Comparison of ENCODE assay signal across 8 cellular contexts in genomic region chr16:77211880-77212735, GRCh38. TPM values are rescaled to one million over a fixed set of nuclear protein-coding genes. Genes with fewer than 3 reads are reported as not detected.
DNase-seq lines count a peak whose midpoint lies in the region; ATAC-seq, FAIRE-seq and TF ChIP-seq lines count a peak whose summit lies in the region.

No MANE protein-coding gene starts in this region.

- peak overlapping the region; percentile 82; the same call in 1 of the 2 replicates for H2BK12ac ChIP-seq in H1 (ENCODE audit: low read depth, low read length)

- H3K27me3 Mint-ChIP-seq in activated CD4-positive, alpha-beta memory T cell treated with anti-CD3 and anti-CD28 coated beads, Interleukin-2, amount 10 ng/mL, durations not matched to agents 7 days and 5 days = no peaks in the 10 kb centered on the region
- peaks cover 0 to 5% (median 0%) of the 10 kb centered on the region in 5 donors for H3K27me3 Mint-ChIP-seq in naive thymus-derived CD4-positive, alpha-beta T cell
- no peaks in the 10 kb centered on the region for H3K27me3 Mint-ChIP-seq in stimulated activated naive CD8-positive, alpha-beta T cell treated with anti-CD3 and anti-CD28 coated beads, Interleukin-15, Interleukin-2, amounts not matched to agents 100 ng/mL and 50 ng/mL, for 24 hours

- no peak overlapping the region for H2BK120ac ChIP-seq in H1 (replicated peaks; ENCODE audit: low read depth, low read length)

- peak overlapping the region; percentile 36 to 74 (median 56) for H3K9ac ChIP-seq in H1 (replicated peaks in 1 of 4; ENCODE audit: extremely low read depth in 1 of 4, low read depth in 3 of 4, low read length in 3 of 4)

- 2% methylated on average over 28 of the region's 66 CpGs; no CpG with 5 or more reads in 1 of the 2 experiments for WGBS in H1 (ENCODE audit: extremely low coverage in 1 of 2, insufficient coverage in 1 of 2, insufficient read length in 1 of 2, insufficient replicate concordance in 2 of 2, low coverage in 1 of 2, low lambda C conversion rate in 2 of 2, missing lambda C conversion rate in 1 of 2), 2 experiments

- H3K56ac ChIP-seq in H1 (replicated peaks; ENCODE audit: insufficient read length, low read depth, low read length) = peak overlapping the region; percentile 72

- H2BK15ac ChIP-seq in H1 (ENCODE audit: low read length) = no peak overlapping the region

- H3K4me1 ChIP-seq in H1 (replicated peaks in 1 of 4; ENCODE audit: control insufficient read depth in 3 of 4, insufficient read depth in 4 of 4, low read length in 3 of 4) = peaks cover under 1 to 16% (median 11%) of the 10 kb centered on the region in 4 experiments
- H3K4me1 ChIP-seq in naive thymus-derived CD4-positive, alpha-beta T cell (ENCODE audit: control insufficient read depth in 2 of 2, insufficient read depth in 2 of 2, low read length in 2 of 2) = peaks cover 0 to 4% of the 10 kb centered on the region in 2 donors

- in situ Hi-C loops in GM18951 (cut with MboI; ENCODE audit: low sequenced_read_pairs, unreplicated experiment) = no loop called here

- ATAC-seq in HG03139 (IDR thresholded peaks at IDR 0.05; ENCODE audit: unreplicated experiment) = peak; percentile 64
- ATAC-seq in naive thymus-derived CD4-positive, alpha-beta T cell = peak; percentile 86

- H3K27ac ChIP-seq in AG04450 (ENCODE audit: low read depth, low read length) (no peak overlapping the region), H1 (ENCODE audit: low read depth, low read length) (peak overlapping the region; percentile 71; the same call in 1 of the 2 replicates)
- H3K27ac ChIP-seq in naive thymus-derived CD4-positive, alpha-beta T cell (ENCODE audit: low read depth, low read length) = peak overlapping the region; percentile 85

- H3K36me3 Mint-ChIP-seq in activated CD4-positive, alpha-beta memory T cell treated with anti-CD3 and anti-CD28 coated beads, Interleukin-2, amount 10 ng/mL, durations not matched to agents 7 days and 5 days (ENCODE audit: low read depth) = no peaks in the 10 kb centered on the region
- H3K36me3 Mint-ChIP-seq in naive thymus-derived CD4-positive, alpha-beta T cell = no peaks in the 10 kb centered on the region
- H3K36me3 Mint-ChIP-seq in stimulated activated naive CD8-positive, alpha-beta T cell treated with anti-CD3 and anti-CD28 coated beads, Interleukin-15, Interleukin-2, amounts not matched to agents 100 ng/mL and 50 ng/mL, for 24 hours (ENCODE audit: low read depth) = no peaks in the 10 kb centered on the region

- peak overlapping the region; percentile 94 for H2AK5ac ChIP-seq in H1 (ENCODE audit: low read depth, low read length)

- H3K4me1 Mint-ChIP-seq in activated CD4-positive, alpha-beta memory T cell treated with anti-CD3 and anti-CD28 coated beads, Interleukin-2, amount 10 ng/mL, durations not matched to agents 7 days and 5 days = peaks cover 11% of the 10 kb centered on the region
- H3K4me1 Mint-ChIP-seq in naive thymus-derived CD4-positive, alpha-beta T cell = peaks cover 8 to 15% (median 14%) of the 10 kb centered on the region in 7 donors
- H3K4me1 Mint-ChIP-seq in stimulated activated naive CD8-positive, alpha-beta T cell treated with anti-CD3 and anti-CD28 coated beads, Interleukin-15, Interleukin-2, amounts not matched to agents 100 ng/mL and 50 ng/mL, for 24 hours (ENCODE audit: low read depth) = peaks cover 17% of the 10 kb centered on the region

- FAIRE-seq in H1 (lab: Jason Lieb, UNC) = no peak

- DNase-seq in AG04450 (ENCODE audit: low read depth, low spot score) (no peak), NCI-H510A (lab: John Stamatoyannopoulos, UW) (peak; percentile 87), H1 (ENCODE audit: low read depth in 1 of 2, low spot score in 2 of 2) (peak; percentile 80 to 89)
- peak; percentile 76 for DNase-seq in activated CD4-positive, alpha-beta memory T cell treated with anti-CD3 and anti-CD28 coated beads, Interleukin-2, amount 10 ng/mL, durations not matched to agents 7 days and 5 days
- peak; percentile 57 to 84 (median 76) for DNase-seq in naive thymus-derived CD4-positive, alpha-beta T cell

- H4K5ac ChIP-seq in H1 (ENCODE audit: insufficient read length, low read depth, low read length) = peak overlapping the region; percentile 93

- H3K9me3 Mint-ChIP-seq in activated CD4-positive, alpha-beta memory T cell treated with anti-CD3 and anti-CD28 coated beads, Interleukin-2, amount 10 ng/mL, durations not matched to agents 7 days and 5 days = no peaks in the 10 kb centered on the region
- H3K9me3 Mint-ChIP-seq in naive thymus-derived CD4-positive, alpha-beta T cell = peaks cover 0 to 3% (median 0%) of the 10 kb centered on the region in 11 donors
- H3K9me3 Mint-ChIP-seq in stimulated activated naive CD8-positive, alpha-beta T cell treated with anti-CD3 and anti-CD28 coated beads, Interleukin-15, Interleukin-2, amounts not matched to agents 100 ng/mL and 50 ng/mL, for 24 hours = no peaks in the 10 kb centered on the region

- CTCF ChIA-PET in AG04450 (lab: Charles Lee) (interaction anchor here (1.1 kb wide), 1 partner anchor 41 kb away, joined by 3 read pairs; no protein-coding TSS in a partner anchor), H1 (lab: Charles Lee; ENCODE audit: partially characterized antibody) (interaction anchor here (0.8 to 1.4 kb wide), 5 partner anchors 11 to 42 kb away, joined by 3 to 7 read pairs (median 3); partner anchors contain the start of gene SYCE1L)
- CTCF ChIA-PET in activated CD4-positive, alpha-beta memory T cell treated with anti-CD3 and anti-CD28 coated beads, Interleukin-2, amount 10 ng/mL, durations not matched to agents 7 days and 5 days (lab: Charles Lee) = interaction anchor here (1.1 kb wide), 1 partner anchor 11 kb away, joined by 4 read pairs; no protein-coding TSS in a partner anchor
- CTCF ChIA-PET in naive thymus-derived CD4-positive, alpha-beta T cell (lab: Charles Lee) = interaction anchor here (0.6 kb wide), 1 partner anchor 760 kb away, joined by 5 read pairs; no protein-coding TSS in a partner anchor

- H3K23me2 ChIP-seq in H1 (ENCODE audit: low read depth, low read length) = peaks cover 5% of the 10 kb centered on the region; the same call in 1 of the 2 replicates

- POLR2A ChIA-PET in AG04450 (lab: Yijun Ruan, JAX) = no interaction called here
- POLR2A ChIA-PET in activated CD4-positive, alpha-beta memory T cell treated with anti-CD3 and anti-CD28 coated beads, Interleukin-2, amount 10 ng/mL, durations not matched to agents 7 days and 5 days (lab: Charles Lee) = interaction anchor here (0.6 to 5.4 kb wide), 5 partner anchors 9 to 374 kb away, joined by 3 to 38 read pairs (median 4); partner anchors contain the start of gene MON1B
- POLR2A ChIA-PET in H1 (lab: Charles Lee; ENCODE audit: partially characterized antibody) = interaction anchor here (0.8 to 2.4 kb wide), 9 partner anchors 9 to 350 kb away, joined by 3 to 15 read pairs (median 3); partner anchors contain the start of gene MON1B
- POLR2A ChIA-PET in naive thymus-derived CD4-positive, alpha-beta T cell (lab: Charles Lee) = interaction anchor here (1.0 to 3.3 kb wide), 6 partner anchors 11 to 1563 kb away, joined by 3 to 30 read pairs (median 3); partner anchors contain the start of gene MON1B

- peak overlapping the region; percentile 69 for H3K14ac ChIP-seq in H1 (ENCODE audit: insufficient read length)

- no peak overlapping the region for H2BK20ac ChIP-seq in H1 (ENCODE audit: low read length)

- no peaks in the 10 kb centered on the region for H3K36me3 ChIP-seq in H1 (ENCODE audit: control insufficient read depth in 2 of 4, insufficient read depth in 4 of 4, low read length in 3 of 4)
- H3K36me3 ChIP-seq in naive thymus-derived CD4-positive, alpha-beta T cell (ENCODE audit: control insufficient read depth in 2 of 3, insufficient read depth in 3 of 3, low read length in 3 of 3) = peaks cover 0 to 7% (median 0%) of the 10 kb centered on the region in 3 experiments

- intact Hi-C loops in naive thymus-derived CD4-positive, alpha-beta T cell (cut with micrococcal nuclease) = loop anchor here (1.0 to 2.0 kb wide), 5 partner anchors 22 to 887 kb away; partner anchors contain the start of genes NUDT7 (in 2 of the 2) and WWOX (in 1 of the 2)

- peak overlapping the region; percentile 69 for H4K91ac ChIP-seq in H1 (replicated peaks; ENCODE audit: insufficient read length, low read length)

- peak; percentile 22 to 25; a peak in 2 of 3 replicates for TF ChIP-seq EP300 in H1 (IDR thresholded peaks at IDR 0.05; ENCODE audit: borderline replicate concordance in 1 of 2, low read depth in 2 of 2, low read length in 2 of 2)

- H4K20me1 ChIP-seq in H1 (replicated peaks in 1 of 2; ENCODE audit: control insufficient read depth in 1 of 2, insufficient read depth in 2 of 2, low read length in 2 of 2) = no peaks in the 10 kb centered on the region

- no peaks in the 10 kb centered on the region; the same call in 1 of the 2 replicates for H3K79me1 ChIP-seq in H1 (ENCODE audit: low read depth, low read length)

- H3K4me3 ChIP-seq in AG04450 (ENCODE audit: low read depth, low read length) (peak overlapping the region; percentile 55), H1 (ENCODE audit: extremely low read depth in 1 of 4, insufficient read depth in 2 of 4, low read depth in 3 of 4, low read length in 4 of 4) (peak overlapping the region; percentile 53 to 84 (median 74))
- peak overlapping the region; percentile 69 for H3K4me3 ChIP-seq in naive thymus-derived CD4-positive, alpha-beta T cell (ENCODE audit: low read length)

- TF ChIP-seq POLR2A in GM18951 (IDR thresholded peaks at IDR 0.05; ENCODE audit: extremely low read depth, insufficient read depth, insufficient read length) (peak; percentile 33), H1 (IDR thresholded peaks at IDR 0.05; ENCODE audit: control extremely low read depth in 1 of 2, low read depth in 2 of 2, low read length in 2 of 2) (peak in 1 of 2 experiments; percentile 88)

- no peak overlapping the region for H2AFZ ChIP-seq in H1 (ENCODE audit: low read length)

- peak overlapping the region; percentile 27 for H3K27ac Mint-ChIP-seq in activated CD4-positive, alpha-beta memory T cell treated with anti-CD3 and anti-CD28 coated beads, Interleukin-2, amount 10 ng/mL, durations not matched to agents 7 days and 5 days
- peak overlapping the region; percentile 56 to 92 (median 81) for H3K27ac Mint-ChIP-seq in naive thymus-derived CD4-positive, alpha-beta T cell
- H3K27ac Mint-ChIP-seq in stimulated activated naive CD8-positive, alpha-beta T cell treated with anti-CD3 and anti-CD28 coated beads, Interleukin-15, Interleukin-2, amounts not matched to agents 100 ng/mL and 50 ng/mL, for 24 hours = peak overlapping the region; percentile 52

- H3K18ac ChIP-seq in H1 (ENCODE audit: extremely low read depth, low read length) = peak overlapping the region; percentile 99

- TF ChIP-seq CTCF in AG04450 (IDR thresholded peaks at IDR 0.05; ENCODE audit: low read depth, low read length) = no peak
- TF ChIP-seq CTCF in H1 (IDR thresholded peaks at IDR 0.05; ENCODE audit: control extremely low read depth in 1 of 3, insufficient read depth in 1 of 3, low read depth in 1 of 3, low read length in 3 of 3) = 0 out of 4 replicates have a peak, but pooled peaks of 1 of the 3 experiments have one; percentile 2

- H3K23ac ChIP-seq in H1 (ENCODE audit: insufficient read length) = no peak overlapping the region

- H3K79me2 ChIP-seq in H1 (ENCODE audit: control insufficient read depth in 1 of 2, insufficient read depth in 2 of 2, low read length in 2 of 2) = no peaks in the 10 kb centered on the region

- peak overlapping the region; percentile 79 for H3K4me3 Mint-ChIP-seq in activated CD4-positive, alpha-beta memory T cell treated with anti-CD3 and anti-CD28 coated beads, Interleukin-2, amount 10 ng/mL, durations not matched to agents 7 days and 5 days
- H3K4me3 Mint-ChIP-seq in naive thymus-derived CD4-positive, alpha-beta T cell = peak overlapping the region; percentile 83 to 92 (median 88)
- H3K4me3 Mint-ChIP-seq in stimulated activated naive CD8-positive, alpha-beta T cell treated with anti-CD3 and anti-CD28 coated beads, Interleukin-15, Interleukin-2, amounts not matched to agents 100 ng/mL and 50 ng/mL, for 24 hours = peak overlapping the region; percentile 76

- H4K8ac ChIP-seq in H1 (ENCODE audit: extremely low read depth, insufficient read depth, low read length) = peak overlapping the region; percentile 88

- H3K27me3 ChIP-seq in AG04450 (ENCODE audit: control insufficient read depth, insufficient read depth, low read length) (no peaks in the 10 kb centered on the region), H1 (replicated peaks in 1 of 4; ENCODE audit: control insufficient read depth in 3 of 4, extremely low read depth in 1 of 4, insufficient read depth in 3 of 4, low read length in 3 of 4) (no peaks in the 10 kb centered on the region; a peak in 1 of 7 replicates)
- H3K27me3 ChIP-seq in naive thymus-derived CD4-positive, alpha-beta T cell (ENCODE audit: control insufficient read depth in 2 of 2, insufficient read depth in 2 of 2, low read length in 2 of 2) = no peaks in the 10 kb centered on the region

- H3K4me2 ChIP-seq in H1 (ENCODE audit: insufficient read depth in 1 of 2, low read depth in 2 of 2, low read length in 2 of 2) = peak overlapping the region; percentile 75 to 87

- peak overlapping the region; percentile 80 for H3K4ac ChIP-seq in H1 (replicated peaks; ENCODE audit: insufficient read length, low read depth, low read length)

- peak overlapping the region; percentile 75; the same call in 1 of the 2 replicates for H2BK5ac ChIP-seq in H1 (ENCODE audit: low read depth, low read length)

- no peak for TF ChIP-seq RAD21 in H1 (IDR thresholded peaks at IDR 0.05 in 1 of 2, conservative IDR thresholded peaks at IDR 0.05 in 1 of 2; ENCODE audit: low read depth in 2 of 2, low read length in 2 of 2)

- peaks cover 4% of the 10 kb centered on the region; the same call in 1 of the 2 replicates for H3K9me3 ChIP-seq in AG04450 (ENCODE audit: control insufficient read depth, insufficient read depth, low read length)
- no peaks in the 10 kb centered on the region for H3K9me3 ChIP-seq in H1 (ENCODE audit: insufficient read depth in 2 of 2, low read depth in 1 of 2, low read length in 1 of 2)
- no peaks in the 10 kb centered on the region for H3K9me3 ChIP-seq in naive thymus-derived CD4-positive, alpha-beta T cell (ENCODE audit: control insufficient read depth in 2 of 3, low read length in 3 of 3)

RNA-seq across cellular contexts. Expression of gene SYCE1L, which starts 12.9 kb away (rescaled TPM):
- polyA plus RNA-seq in AG04450 (2011; rRNA removed) (0.10 and 0.15 TPM in 2 replicates), H1 (2011; rRNA removed) (2.6 and 6.8 TPM in 2 replicates)
- polyA minus RNA-seq in AG04450 (2011; rRNA and poly(A)+ RNA removed) = not detected in 2 replicates
- 10 to 100 TPM in 1 of 2 experiments, 1 to 10 TPM in 1; 5.8 to 12.8 TPM for total RNA-seq in activated CD4-positive, alpha-beta memory T cell treated with anti-CD3 and anti-CD28 coated beads, Interleukin-2, amount 10 ng/mL, durations not matched to agents 7 days and 5 days
- 5.8 and 10.0 TPM in 2 replicates for total RNA-seq in H1 (2021; fragmentation: NEBNext Ultra II Directional; extraction: Animal tissue kit (Norgen Biotek cat#: 25700))
- 1.5 TPM for polyA plus RNA-seq in H1 (2011; cell fraction: cytosol; rRNA removed)
- 27.2 TPM for polyA plus RNA-seq in H1 (2011; cell fraction: nucleus; rRNA removed)
- 1.8 to 20.9 TPM (median 2.9 TPM) in 4 replicates for polyA plus RNA-seq in H1 (2012, experiment 1 of 2)
- polyA plus RNA-seq in H1 (2012, experiment 2 of 2) = 0.37 TPM
- polyA plus RNA-seq in H1 (2013, experiment 1 of 2) = 8.9 TPM
- polyA plus RNA-seq in H1 (2013, experiment 2 of 2) = 5.8 TPM
- not detected in 2 replicates for polyA minus RNA-seq in H1 (2011; rRNA and poly(A)+ RNA removed)
- polyA minus RNA-seq in H1 (2011; cell fraction: cytosol; rRNA and poly(A)+ RNA removed) = not detected
- polyA minus RNA-seq in H1 (2011; cell fraction: nucleus; rRNA and poly(A)+ RNA removed) = 2.2 TPM
- 10 to 100 TPM in 2 of 5 experiments, 1 to 10 TPM in 3; 4.7 to 14.1 (median 4.9) TPM for total RNA-seq in naive thymus-derived CD4-positive, alpha-beta T cell
- polyA plus RNA-seq in naive thymus-derived CD4-positive, alpha-beta T cell = 1 to 10 TPM; 1.3 to 1.9 TPM

RNA-seq across cellular contexts. Expression of gene MON1B, which starts 21.1 kb away (rescaled TPM):
- polyA plus RNA-seq in AG04450 (2011; rRNA removed) (10.9 and 14.4 TPM in 2 replicates), H1 (2011; rRNA removed) (20.0 and 42.4 TPM in 2 replicates)
- polyA minus RNA-seq in AG04450 (2011; rRNA and poly(A)+ RNA removed) = 10.8 and 13.9 TPM in 2 replicates
- 10 to 100 TPM; 74.1 to 75.4 TPM for total RNA-seq in activated CD4-positive, alpha-beta memory T cell treated with anti-CD3 and anti-CD28 coated beads, Interleukin-2, amount 10 ng/mL, durations not matched to agents 7 days and 5 days
- 44.2 and 45.9 TPM in 2 replicates for total RNA-seq in H1 (2021; fragmentation: NEBNext Ultra II Directional; extraction: Animal tissue kit (Norgen Biotek cat#: 25700))
- polyA plus RNA-seq in H1 (2011; cell fraction: cytosol; rRNA removed) = 23.9 TPM
- polyA plus RNA-seq in H1 (2011; cell fraction: nucleus; rRNA removed) = 62.1 TPM
- 20.1 to 31.4 TPM (median 27.4 TPM) in 4 replicates for polyA plus RNA-seq in H1 (2012, experiment 1 of 2)
- 13.4 TPM for polyA plus RNA-seq in H1 (2012, experiment 2 of 2)
- polyA plus RNA-seq in H1 (2013, experiment 1 of 2) = 20.7 TPM
- 18.6 TPM for polyA plus RNA-seq in H1 (2013, experiment 2 of 2)
- polyA minus RNA-seq in H1 (2011; rRNA and poly(A)+ RNA removed) = 19.3 and 19.6 TPM in 2 replicates
- 15.5 TPM for polyA minus RNA-seq in H1 (2011; cell fraction: cytosol; rRNA and poly(A)+ RNA removed)
- polyA minus RNA-seq in H1 (2011; cell fraction: nucleus; rRNA and poly(A)+ RNA removed) = 23.6 TPM
- total RNA-seq in naive thymus-derived CD4-positive, alpha-beta T cell = 10 to 100 TPM; 60.8 to 87.2 (median 67.3) TPM
- polyA plus RNA-seq in naive thymus-derived CD4-positive, alpha-beta T cell = 10 to 100 TPM; 30.7 to 49.0 TPM

Comparison
In these comparisons a context has a peak if more than half of its experiments do, and no peak if none do; other contexts are left out.
1. H3K27ac Mint-ChIP-seq: peak in every context shown above with its lines; median percentile 81 in naive thymus-derived CD4-positive, alpha-beta T cell; 52 in stimulated activated naive CD8-positive, alpha-beta T cell treated with anti-CD3 and anti-CD28 coated beads, Interleukin-15, Interleukin-2, amounts not matched to agents 100 ng/mL and 50 ng/mL, for 24 hours; 27 in activated CD4-positive, alpha-beta memory T cell treated with anti-CD3 and anti-CD28 coated beads, Interleukin-2, amount 10 ng/mL, durations not matched to agents 7 days and 5 days.